ENCODE assay signal across 1 cellular context in the genomic region with DNA sequence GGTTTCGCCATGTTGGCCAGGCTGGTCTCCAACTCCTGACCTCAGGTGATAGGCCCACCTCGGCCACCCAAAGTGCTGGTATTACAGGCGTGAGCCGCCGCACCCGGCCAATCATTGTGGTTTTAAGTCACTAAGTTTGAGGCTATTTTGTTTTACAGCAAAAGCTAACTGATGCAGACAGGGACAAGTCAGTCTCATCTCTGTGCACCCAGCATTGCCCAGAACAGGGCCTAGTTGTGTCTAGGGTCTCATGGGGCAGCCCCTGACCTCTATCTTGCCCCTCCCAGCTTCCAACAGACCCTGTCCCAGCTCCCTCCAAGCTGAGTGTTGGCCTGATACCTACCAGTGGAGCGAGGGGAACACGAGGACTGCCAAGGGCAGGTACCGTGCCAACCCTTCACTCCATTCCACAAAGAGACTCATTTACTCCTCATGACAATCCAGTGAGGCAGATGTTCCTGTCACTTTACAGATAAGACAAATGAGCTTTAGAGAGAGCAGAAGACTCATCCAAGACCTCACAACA.
TF ChIP-seq lines count a peak whose summit lies in the region.

No MANE protein-coding gene starts in this region.

TF ChIP-seq in A549, 52 proteins besides CTCF, POLR2A, EP300 and RAD21 (continued from another document):
- no peak for TF ChIP-seq ZC3H11A (IDR thresholded peaks at IDR 0.05)
- TF ChIP-seq KDM1A (IDR thresholded peaks at IDR 0.05; ENCODE audit: low read depth), result no peak
- no peak for TF ChIP-seq GATA3 (IDR thresholded peaks at IDR 0.05; ENCODE audit: borderline replicate concordance)
- TF ChIP-seq POLR2AphosphoS2 (conservative IDR thresholded peaks at IDR 0.05; ENCODE audit: low read length), result no peak
- TF ChIP-seq, protein P1, sequence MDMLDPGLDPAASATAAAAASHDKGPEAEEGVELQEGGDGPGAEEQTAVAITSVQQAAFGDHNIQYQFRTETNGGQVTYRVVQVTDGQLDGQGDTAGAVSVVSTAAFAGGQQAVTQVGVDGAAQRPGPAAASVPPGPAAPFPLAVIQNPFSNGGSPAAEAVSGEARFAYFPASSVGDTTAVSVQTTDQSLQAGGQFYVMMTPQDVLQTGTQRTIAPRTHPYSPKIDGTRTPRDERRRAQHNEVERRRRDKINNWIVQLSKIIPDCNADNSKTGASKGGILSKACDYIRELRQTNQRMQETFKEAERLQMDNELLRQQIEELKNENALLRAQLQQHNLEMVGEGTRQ (IDR thresholded peaks at IDR 0.05), result no peak
- TF ChIP-seq, protein P2, sequence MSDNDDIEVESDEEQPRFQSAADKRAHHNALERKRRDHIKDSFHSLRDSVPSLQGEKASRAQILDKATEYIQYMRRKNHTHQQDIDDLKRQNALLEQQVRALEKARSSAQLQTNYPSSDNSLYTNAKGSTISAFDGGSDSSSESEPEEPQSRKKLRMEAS (IDR thresholded peaks at IDR 0.05), result no peak
- TF ChIP-seq CHD4 (IDR thresholded peaks at IDR 0.05; ENCODE audit: borderline replicate concordance), result no peak
